ENCODE assay signal across 26 cellular contexts in the genomic region with DNA sequence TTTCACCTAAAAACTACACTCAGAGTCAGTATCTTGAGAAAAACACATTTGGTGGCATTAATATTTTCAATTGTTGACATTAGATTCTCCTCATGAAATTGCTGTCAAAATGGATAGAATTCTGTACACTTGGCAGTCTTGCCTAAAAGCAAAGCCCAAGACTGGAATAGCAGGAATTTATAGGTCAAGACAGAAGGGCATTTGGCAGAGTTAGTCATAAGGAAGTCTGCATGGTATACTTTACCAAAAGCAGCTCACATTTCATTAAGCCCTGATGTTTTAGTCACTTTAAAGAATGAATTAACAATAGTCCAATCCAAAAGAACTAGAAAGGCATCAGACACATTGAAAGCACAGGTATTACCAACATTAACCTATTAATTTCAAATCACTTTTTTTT. TPM values are rescaled to one million over a fixed set of nuclear protein-coding genes. Genes with fewer than 3 reads are reported as not detected.
DNase-seq lines count a peak whose midpoint lies in the region; ATAC-seq and TF ChIP-seq lines count a peak whose summit lies in the region.
"Had no signal": no experiment of that assay in that cellular context is flagged by ENCODE, and none has a peak within 500 bp of the region (broad histone marks: within the 10 kb centered on the region; RNA-seq: fewer than 3 reads in every experiment).

No MANE protein-coding gene starts in this region.

- no peak for TF ChIP-seq CTCF in MCF 10A (IDR thresholded peaks at IDR 0.05; ENCODE audit: unreplicated experiment)
- no peak for TF ChIP-seq CTCF in breast epithelium (IDR thresholded peaks at IDR 0.05)
- TF ChIP-seq CTCF in type B pancreatic cell (conservative IDR thresholded peaks at IDR 0.05): no peak
- TF ChIP-seq CTCF in suprapubic skin (IDR thresholded peaks at IDR 0.05): no peak

- no peak for TF ChIP-seq EP300 in suprapubic skin (IDR thresholded peaks at IDR 0.05)

- POLR2A ChIA-PET in MCF 10A (lab: Yijun Ruan, JAX): interaction anchor here (0.6 kb wide), 1 partner anchor 10 kb away, joined by 3 read pairs; no protein-coding TSS in a partner anchor

- H3K9me3 Mint-ChIP-seq in MCF 10A (ENCODE audit: unreplicated experiment) (no peaks in the 10 kb centered on the region), type B pancreatic cell (peaks cover 6% of the 10 kb centered on the region)
- H3K9me3 Mint-ChIP-seq: activated T-helper 2 cell treated with anti-CD3 and anti-CD28 coated beads, Interferon-gamma antibody, Interleukin-2, Interleukin-4, amounts not matched to agents 10 μg/mL and 5 μg/mL and 100 μg/mL, durations not matched to agents 14 hours and 24 hours and 36 hours; immature natural killer cell; stimulated activated naive CD8-positive, alpha-beta T cell treated with anti-CD3 and anti-CD28 coated beads, Interleukin-15, Interleukin-2, amounts not matched to agents 100 ng/mL and 50 ng/mL, for 24 hours had no signal

- ATAC-seq in HG03095 (IDR thresholded peaks at IDR 0.05; ENCODE audit: unreplicated experiment): no peak
- ATAC-seq: upper lobe of right lung had no signal

- H3K4me3 ChIP-seq in breast epithelium (no peak overlapping the region), suprapubic skin (no peak overlapping the region)
- H3K4me3 ChIP-seq: BLaER1, HAP-1, SK-N-MC, upper lobe of right lung had no signal

- H3K4me3 Mint-ChIP-seq in MCF 10A (ENCODE audit: unreplicated experiment) (no peak overlapping the region), type B pancreatic cell (no peak overlapping the region)
- H3K4me3 Mint-ChIP-seq: immature natural killer cell; nephron progenitor cell; stimulated activated naive CD8-positive, alpha-beta T cell treated with anti-CD3 and anti-CD28 coated beads, Interleukin-15, Interleukin-2, amounts not matched to agents 100 ng/mL and 50 ng/mL, for 24 hours had no signal

- in situ Hi-C loops in T47D (cut with HindIII; ENCODE audit: low pct_unique_long_range_greater_than_20kb, low sequenced_read_pairs): no loop called here

- H3K27ac Mint-ChIP-seq in MCF 10A (ENCODE audit: low read depth, unreplicated experiment) (no peak overlapping the region), type B pancreatic cell (peak overlapping the region; percentile 24)
- H3K27ac Mint-ChIP-seq: activated T-helper 2 cell treated with anti-CD3 and anti-CD28 coated beads, Interferon-gamma antibody, Interleukin-2, Interleukin-4, amounts not matched to agents 10 μg/mL and 5 μg/mL and 100 μg/mL, durations not matched to agents 14 hours and 24 hours and 36 hours; immature natural killer cell; stimulated activated naive CD8-positive, alpha-beta T cell treated with anti-CD3 and anti-CD28 coated beads, Interleukin-15, Interleukin-2, amounts not matched to agents 100 ng/mL and 50 ng/mL, for 24 hours had no signal

- H3K27ac ChIP-seq in breast epithelium: no peak overlapping the region
- H3K27ac ChIP-seq in suprapubic skin: no peak overlapping the region
- H3K27ac ChIP-seq: BLaER1, epithelial cell of prostate, SK-N-MC, upper lobe of right lung had no signal

- H3K4me1 Mint-ChIP-seq in MCF 10A (ENCODE audit: insufficient read depth, unreplicated experiment) (no peaks in the 10 kb centered on the region), type B pancreatic cell (ENCODE audit: unreplicated experiment) (peaks cover 30% of the 10 kb centered on the region)
- H3K4me1 Mint-ChIP-seq: immature natural killer cell had no signal

- peaks cover 79% of the 10 kb centered on the region for H3K27me3 Mint-ChIP-seq in MCF 10A (ENCODE audit: insufficient read depth, unreplicated experiment)
- H3K27me3 Mint-ChIP-seq in type B pancreatic cell: no peaks in the 10 kb centered on the region

- BruUV-seq in MCF 10A (replicated peaks; lab: Mats Ljungman, UMichigan): no TSS peak

- H3K36me3 Mint-ChIP-seq in MCF 10A (ENCODE audit: insufficient read depth, unreplicated experiment) (peaks cover 5% of the 10 kb centered on the region), type B pancreatic cell (no peaks in the 10 kb centered on the region)
- H3K36me3 Mint-ChIP-seq: immature natural killer cell had no signal

- peak; percentile 7 for DNase-seq in MCF 10A (ENCODE audit: unreplicated experiment)
- no peak for DNase-seq in breast epithelium (ENCODE audit: low spot score in 2 of 2)
- peak; percentile 5 to 65 for DNase-seq in T47D (ENCODE audit: low read depth in 1 of 2, low spot score in 1 of 2)
- DNase-seq in iris pigment epithelial cell (ENCODE audit: low read depth): peak; percentile 48
- DNase-seq in type B pancreatic cell (ENCODE audit: extremely low spot score, unreplicated experiment): no peak
- no peak for DNase-seq in DMS 273 (lab: John Stamatoyannopoulos, UW; ENCODE audit: unreplicated experiment)
- no peak for DNase-seq in suprapubic skin (ENCODE audit: low spot score in 2 of 2)
- DNase-seq: 8988T; activated CD4-positive, CD25-positive, alpha-beta regulatory T cell treated with anti-CD3 and anti-CD28 coated beads, Interleukin-2, amount 50 U/mL, for 72 hours; cortex of kidney; head of caudate nucleus; immature natural killer cell; NCI-H2081; NCI-H510A treated with DMSO at 0.1 percent for 48 hours; nephron progenitor cell; retina; upper lobe of right lung had no signal

- H3K4me1 ChIP-seq in breast epithelium (no peaks in the 10 kb centered on the region), suprapubic skin (no peaks in the 10 kb centered on the region)
- H3K4me1 ChIP-seq: BLaER1, upper lobe of right lung had no signal

- H3K36me3 ChIP-seq in breast epithelium (no peaks in the 10 kb centered on the region), suprapubic skin (no peaks in the 10 kb centered on the region)
- H3K36me3 ChIP-seq: BLaER1, HAP-1, upper lobe of right lung had no signal

- intact Hi-C loops in MCF 10A (cut with micrococcal nuclease) (no loop called here), breast epithelium (cut with DNase I; ENCODE audit: low total_unique reads) (no loop called here)

- H3K9me3 ChIP-seq in breast epithelium: no peaks in the 10 kb centered on the region
- no peaks in the 10 kb centered on the region for H3K9me3 ChIP-seq in suprapubic skin
- H3K9me3 ChIP-seq: BLaER1, HAP-1, upper lobe of right lung had no signal

- H3K27me3 ChIP-seq in breast epithelium (peaks cover 0 to 37% of the 10 kb centered on the region in 2 donors), suprapubic skin (no peaks in the 10 kb centered on the region)
- H3K27me3 ChIP-seq: upper lobe of right lung had no signal

- CTCF ChIA-PET in MCF 10A (lab: Yijun Ruan, JAX): interaction anchor here (0.6 kb wide), 2 partner anchors 19 to 453 kb away, joined by 3 read pairs; no protein-coding TSS in a partner anchor

- TF ChIP-seq POLR2A in breast epithelium (IDR thresholded peaks at IDR 0.05): no peak
- no peak for TF ChIP-seq POLR2A in suprapubic skin (IDR thresholded peaks at IDR 0.05)

RNA-seq across cellular contexts. Expression of a gene that starts 7.1 kb away (rescaled TPM):
- total RNA-seq in MCF 10A (2022): not detected in 2 replicates
- 1 to 10 TPM in 2 of 3 donors, under 1 TPM in 1; 0.16 to 3.6 (median 2.0) TPM for total RNA-seq in breast epithelium
- 0.55 and 1.8 TPM in 2 replicates for total RNA-seq in type B pancreatic cell (ENCODE audit: low replicate concordance)
- 1 to 10 TPM in 1 of 4 donors, under 1 TPM in 2, not detected in 1; 0.34 to 1.6 (median 0.65) TPM for total RNA-seq in suprapubic skin
- total RNA-seq: activated T-helper 2 cell treated with anti-CD3 and anti-CD28 coated beads, Interferon-gamma antibody, Interleukin-2, Interleukin-4, amounts not matched to agents 10 μg/mL and 5 μg/mL and 100 μg/mL, durations not matched to agents 14 hours and 24 hours and 36 hours; mesenteric fat pad; OCI-LY7; upper lobe of right lung had no signal

Comparison
In these comparisons a context has a peak if more than half of its experiments do, and no peak if none do; other contexts are left out.
1. DNase-seq: peak in MCF 10A (single experiment), T47D (2 of 2) and iris pigment epithelial cell (single experiment); none in breast epithelium (0 of 2), type B pancreatic cell (single experiment), DMS 273 (single experiment) and suprapubic skin (0 of 2).